ENCODE assay signal across 14 cellular contexts in genomic region chr1:230858918-230859819, GRCh38. TPM values are rescaled to one million over a fixed set of nuclear protein-coding genes. Genes with fewer than 3 reads are reported as not detected.
A peak's percentile ranks its signal among the peaks of the same experiment; 100 is the strongest.
DNase-seq lines count a peak whose midpoint lies in the region; ATAC-seq and TF ChIP-seq lines count a peak whose summit lies in the region.
"Had no signal": no experiment of that assay in that cellular context is flagged by ENCODE, and none has a peak within 500 bp of the region (broad histone marks: within the 10 kb centered on the region; RNA-seq: fewer than 3 reads in every experiment).

No MANE protein-coding gene starts in this region.

- H3K36me3 ChIP-seq in gastrocnemius medialis: no peaks in the 10 kb centered on the region

- no peaks in the 10 kb centered on the region for H3K27me3 ChIP-seq in gastrocnemius medialis

- DNase-seq in GM04503 (ENCODE audit: low read depth): peak; percentile 70
- DNase-seq in brain pericyte (ENCODE audit: low read depth, low spot score): peak; percentile 46
- peak; percentile 89 for DNase-seq in inferior parietal cortex (ENCODE audit: extremely low spot score)
- DNase-seq in gastrocnemius medialis: no peak
- DNase-seq in UCSD-AML1 (lab: John Stamatoyannopoulos, UW; ENCODE audit: unreplicated experiment): no peak
- no peak for DNase-seq in HuH-7.5 (ENCODE audit: low spot score)
- DNase-seq: activated naive CD8-positive, alpha-beta T cell treated with anti-CD3 and anti-CD28 coated beads for 36 hours; COR-L47; NCI-H2029; SHP77 had no signal

- TF ChIP-seq POLR2A in gastrocnemius medialis (IDR thresholded peaks at IDR 0.05): no peak

- ATAC-seq in gastrocnemius medialis (no peak), GM19324 (IDR thresholded peaks at IDR 0.05; ENCODE audit: low FRiP score, unreplicated experiment) (no peak), GM21390 (IDR thresholded peaks at IDR 0.05; ENCODE audit: unreplicated experiment) (no peak)
- ATAC-seq: GM23338 had no signal

- intact Hi-C loops in gastrocnemius medialis (cut with DNase I; ENCODE audit: low total_unique reads): no loop called here

- no peak overlapping the region for H3K4me3 ChIP-seq in gastrocnemius medialis
- H3K4me3 ChIP-seq: GM23338 had no signal

- H3K9me3 ChIP-seq in gastrocnemius medialis: no peaks in the 10 kb centered on the region

- peak overlapping the region in 3 of 4 donors; percentile 16 to 20 (median 19) for H3K27ac ChIP-seq in gastrocnemius medialis
- H3K27ac ChIP-seq: parathyroid adenoma had no signal

- peaks cover 84 to 88% of the 10 kb centered on the region in 2 donors for H3K4me1 ChIP-seq in gastrocnemius medialis

- TF ChIP-seq CTCF in gastrocnemius medialis (IDR thresholded peaks at IDR 0.05 in 4 of 5, conservative IDR thresholded peaks at IDR 0.05 in 1 of 5): no peak

- in situ Hi-C loops in gastrocnemius medialis (cut with MboI; ENCODE audit: low sequenced_read_pairs in 4 of 4): no loop called here

RNA-seq across cellular contexts. Expression of gene C1orf198, which starts 9.2 kb away (rescaled TPM):
- 100 to 1,000 TPM; 281 to 590 (median 339) TPM for total RNA-seq in gastrocnemius medialis

Comparison
In these comparisons a context has a peak if more than half of its experiments do, and no peak if none do; other contexts are left out.
1. DNase-seq: peak in GM04503 (single experiment), brain pericyte (single experiment) and inferior parietal cortex (single experiment); none in gastrocnemius medialis (0 of 2), UCSD-AML1 (single experiment) and HuH-7.5 (single experiment).